9 cellular contexts compared by ENCODE assay signal in genomic region chr13:32838985-32839384, GRCh38.
DNase-seq lines count a peak whose midpoint lies in the region; ATAC-seq lines count a peak whose summit lies in the region.
"Had no signal": no experiment of that assay in that cellular context is flagged by ENCODE, and none has a peak within 500 bp of the region (broad histone marks: within the 10 kb centered on the region; RNA-seq: fewer than 3 reads in every experiment).

No MANE protein-coding gene starts in this region.

- DNase-seq in SJCRH30 (peak; percentile 31 to 43), naive B cell (peak; percentile 8), GF-D8 (lab: John Stamatoyannopoulos, UW) (no peak), pons (ENCODE audit: low spot score) (no peak), NK-92 (lab: John Stamatoyannopoulos, UW; ENCODE audit: unreplicated experiment) (no peak)

- H3K4me2 ChIP-seq in BLaER1, result peak overlapping the region; percentile 46

- H3K9me3 ChIP-seq in BLaER1 (peaks cover 15% of the 10 kb centered on the region), SJCRH30 (replicated peaks) (peaks cover 10% of the 10 kb centered on the region; the same call in 1 of the 2 replicates)

- H3K27me3 Mint-ChIP-seq in naive B cell, result no peaks in the 10 kb centered on the region

- no peaks in the 10 kb centered on the region for H4K20me1 ChIP-seq in BLaER1

- peak overlapping the region in 3 of 6 donors; percentile 36 to 76 (median 64) for H3K27ac Mint-ChIP-seq in naive B cell

- H3K9ac ChIP-seq in BLaER1, result no peak overlapping the region

- H3K27me3 ChIP-seq in BLaER1 (no peaks in the 10 kb centered on the region), SJCRH30 (no peaks in the 10 kb centered on the region)

- ATAC-seq in GM19023 (IDR thresholded peaks at IDR 0.05; ENCODE audit: unreplicated experiment) (peak; percentile 57), HG03280 (IDR thresholded peaks at IDR 0.05; ENCODE audit: unreplicated experiment) (peak; percentile 73), naive B cell (ENCODE audit: low read depth in 2 of 2) (peak; percentile 42 to 52)

- H3K4me3 Mint-ChIP-seq in naive B cell, result peak overlapping the region in 1 of 8 donors; percentile 32

- H3K27ac ChIP-seq in BLaER1 (no peak overlapping the region; the same call in 1 of the 2 replicates), SJCRH30 (no peak overlapping the region)
- H3K27ac ChIP-seq: thoracic aorta had no signal

- peaks cover 15 to 25% (median 22%) of the 10 kb centered on the region in 3 donors for H3K4me1 Mint-ChIP-seq in naive B cell

- peaks cover 4 to 22% (median 9%) of the 10 kb centered on the region in 7 donors for H3K9me3 Mint-ChIP-seq in naive B cell

- no peak overlapping the region for H3K4me3 ChIP-seq in BLaER1
- no peak overlapping the region for H3K4me3 ChIP-seq in SJCRH30
- H3K4me3 ChIP-seq: thoracic aorta had no signal

- H3K36me3 Mint-ChIP-seq in naive B cell, result peaks cover 0 to under 1% of the 10 kb centered on the region in 2 donors

- H3K36me3 ChIP-seq in BLaER1, result no peaks in the 10 kb centered on the region
- H3K36me3 ChIP-seq in SJCRH30, result no peaks in the 10 kb centered on the region
- H3K36me3 ChIP-seq: thoracic aorta had no signal

- H3K4me1 ChIP-seq in BLaER1, result peaks cover 24% of the 10 kb centered on the region
- peaks cover 14% of the 10 kb centered on the region for H3K4me1 ChIP-seq in SJCRH30

Comparison
In these comparisons a context has a peak if more than half of its experiments do, and no peak if none do; other contexts are left out.
1. DNase-seq: peak in SJCRH30 (2 of 2) and naive B cell (single experiment); none in GF-D8 (single experiment), pons (single experiment) and NK-92 (single experiment).
2. Peak in every context shown above with its lines, with median percentiles within 50 percentile points of each other: ATAC-seq.